1 cellular context compared by ENCODE assay signal in the genomic region with DNA sequence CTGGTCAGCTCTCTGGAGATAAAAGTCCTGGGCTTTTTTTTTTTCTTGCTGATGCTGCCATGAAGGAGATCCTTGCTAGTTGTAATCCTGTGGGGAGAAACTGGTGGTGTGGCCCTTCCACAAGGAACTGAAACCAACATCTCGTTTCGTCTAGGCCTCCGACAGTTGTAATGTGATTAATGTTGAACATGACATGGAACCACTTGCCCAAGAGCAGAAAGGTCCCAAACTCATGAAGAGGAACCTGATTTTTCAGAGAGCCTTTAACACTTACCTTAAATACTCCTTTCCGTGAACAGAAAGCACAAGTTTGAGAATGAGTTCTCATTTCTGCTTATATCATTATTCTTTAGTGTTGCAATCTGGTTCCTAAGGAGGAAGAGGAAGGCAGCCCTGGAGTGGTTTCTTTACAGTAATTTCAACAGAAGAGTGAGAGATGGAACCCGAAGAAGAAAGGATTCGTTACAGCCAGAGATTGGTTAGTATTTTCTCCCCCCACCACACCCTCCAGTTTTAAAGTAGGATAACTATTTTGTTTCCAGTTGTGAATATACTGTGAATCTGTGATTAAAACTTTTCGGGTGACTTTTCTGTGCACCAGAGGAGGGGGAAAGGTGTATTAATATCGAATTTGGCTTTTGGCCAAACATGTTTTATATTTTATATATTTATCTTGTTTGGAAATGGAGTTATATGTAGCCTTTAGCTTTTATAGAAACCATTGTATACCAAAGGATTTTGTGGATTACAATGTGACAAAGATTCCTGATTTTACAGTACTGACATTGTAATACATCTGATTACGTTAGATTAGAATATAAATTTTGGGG.
TF ChIP-seq lines count a peak whose summit lies in the region.

No MANE protein-coding gene starts in this region.

TF ChIP-seq in GM23338, 12 proteins besides CTCF, POLR2A, EP300 and RAD21 (continued from another document):
- TF ChIP-seq REST (IDR thresholded peaks at IDR 0.05; ENCODE audit: unreplicated experiment): no peak
- TF ChIP-seq NANOG (IDR thresholded peaks at IDR 0.05; ENCODE audit: borderline replicate concordance): no peak
- no peak for TF ChIP-seq JUNB (IDR thresholded peaks at IDR 0.05; ENCODE audit: unreplicated experiment)
- TF ChIP-seq CREB1 (CRISPR knock-in tag; IDR thresholded peaks at IDR 0.05; ENCODE audit: low read depth): no peak
